Comparison of ENCODE assay signal across 9 cellular contexts in the genomic region with DNA sequence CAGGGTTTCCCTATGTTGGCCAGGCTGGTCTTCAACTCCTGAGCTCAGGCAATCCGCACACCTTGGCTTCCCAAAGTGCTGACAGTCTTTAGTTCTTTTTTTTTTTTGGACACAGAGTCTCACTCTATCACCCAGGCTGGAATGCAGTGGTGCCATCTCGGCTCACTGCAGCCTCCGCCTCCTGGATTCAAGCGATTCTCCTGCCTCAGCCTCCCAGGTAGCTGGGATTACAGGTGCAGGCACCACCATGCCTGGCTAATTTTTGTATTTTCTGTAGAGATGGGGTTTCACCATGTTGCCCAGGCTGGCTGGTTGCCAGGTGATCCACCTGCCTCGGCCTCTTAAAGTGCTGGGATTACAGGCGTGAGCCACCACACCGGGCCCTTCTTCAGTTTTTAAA. TPM values are rescaled to one million over a fixed set of nuclear protein-coding genes. Genes with fewer than 3 reads are reported as not detected.
"Had no signal": no experiment of that assay in that cellular context is flagged by ENCODE, and none has a peak within 500 bp of the region (broad histone marks: within the 10 kb centered on the region; RNA-seq: fewer than 3 reads in every experiment).

No MANE protein-coding gene starts in this region.

RNA-seq across cellular contexts. Expression of a gene that starts 9.1 kb away (rescaled TPM):
- total RNA-seq: activated CD4-positive, alpha-beta memory T cell treated with anti-CD3 and anti-CD28 coated beads, Interleukin-2, amount 10 ng/mL, durations not matched to agents 7 days and 5 days; activated CD8-positive, alpha-beta memory T cell treated with anti-CD3 and anti-CD28 coated beads for 36 hours; activated naive CD4-positive, alpha-beta T cell treated with anti-CD3 and anti-CD28 coated beads, Interleukin-2, amount 50 U/mL, for 72 hours; OCI-LY7; Right ventricle myocardium inferior; RPMI7951; T-cell; T-helper 2 cell treated with Interferon-gamma antibody and Interleukin-4, amounts not matched to agents 100 ng/mL and 5 ng/mL, for 36 hours had no signal

RNA-seq across cellular contexts. Expression of a gene that starts 27.8 kb away (rescaled TPM):
- total RNA-seq: activated CD4-positive, alpha-beta memory T cell treated with anti-CD3 and anti-CD28 coated beads, Interleukin-2, amount 10 ng/mL, durations not matched to agents 7 days and 5 days; activated CD8-positive, alpha-beta memory T cell treated with anti-CD3 and anti-CD28 coated beads for 36 hours; activated naive CD4-positive, alpha-beta T cell treated with anti-CD3 and anti-CD28 coated beads, Interleukin-2, amount 50 U/mL, for 72 hours; astrocyte; OCI-LY7; Right ventricle myocardium inferior; RPMI7951; T-helper 2 cell treated with Interferon-gamma antibody and Interleukin-4, amounts not matched to agents 100 ng/mL and 5 ng/mL, for 36 hours had no signal
